In genomic region chr6:54847799-54848597, GRCh38 we compare ENCODE assay signal across 14 cellular contexts. TPM values are rescaled to one million over a fixed set of nuclear protein-coding genes. Genes with fewer than 3 reads are reported as not detected.
DNase-seq lines count a peak whose midpoint lies in the region; FAIRE-seq and TF ChIP-seq lines count a peak whose summit lies in the region.
"Had no signal": no experiment of that assay in that cellular context is flagged by ENCODE, and none has a peak within 500 bp of the region (broad histone marks: within the 10 kb centered on the region; RNA-seq: fewer than 3 reads in every experiment).

No MANE protein-coding gene starts in this region.

- TF ChIP-seq POLR2A in GM12892 (IDR thresholded peaks at IDR 0.05; ENCODE audit: low read depth, low read length), result no peak

- H3K18ac ChIP-seq in mesenchymal stem cell (ENCODE audit: low read depth in 1 of 2, low read length in 2 of 2), result no peak overlapping the region

- no peak overlapping the region for H2AFZ ChIP-seq in mesenchymal stem cell (ENCODE audit: low read depth, low read length)

- H3K4me2 ChIP-seq in mesenchymal stem cell (ENCODE audit: low read length, poor library complexity, severe bottlenecking), result no peak overlapping the region

- DNase-seq in A172 (ENCODE audit: low spot score), result peak; percentile 59
- peak; percentile 73 for DNase-seq in HT1080 (ENCODE audit: low read depth)
- peak; percentile 16 to 18 for DNase-seq in cardiac fibroblast (ENCODE audit: low read depth in 2 of 2)
- DNase-seq in mesenchymal stem cell, result peak; percentile 42
- no peak for DNase-seq in GM10266 (ENCODE audit: extremely low spot score)
- DNase-seq in COR-L47 (lab: John Stamatoyannopoulos, UW), result no peak
- DNase-seq in NCI-H187 (lab: John Stamatoyannopoulos, UW), result no peak
- no peak for DNase-seq in GM12892 (ENCODE audit: insufficient read length)
- DNase-seq: activated CD4-positive, alpha-beta memory T cell treated with anti-CD3 and anti-CD28 coated beads for 36 hours; activated naive CD8-positive, alpha-beta T cell treated with anti-CD3 and anti-CD28 coated beads, Interleukin-2, amount 50 U/mL, for 24 hours; foreskin melanocyte; NCI-H1694 had no signal

- no peak overlapping the region for H3K4me3 ChIP-seq in cardiac fibroblast (replicated peaks in 1 of 2; ENCODE audit: low read depth in 2 of 2, low read length in 2 of 2)
- H3K4me3 ChIP-seq in mesenchymal stem cell (ENCODE audit: insufficient read depth in 1 of 2, low read depth in 1 of 2, low read length in 2 of 2), result no peak overlapping the region

- H2BK12ac ChIP-seq in mesenchymal stem cell (ENCODE audit: low read length in 2 of 2), result no peak overlapping the region

- no peak overlapping the region for H4K91ac ChIP-seq in mesenchymal stem cell (ENCODE audit: low read length)

- H3K4me1 ChIP-seq in mesenchymal stem cell (ENCODE audit: control insufficient read depth, insufficient read depth, low read depth, low read length), result peaks cover 6% of the 10 kb centered on the region

- WGBS in mesenchymal stem cell, result 61% methylated on average over 6 of the region's 9 CpGs

- no peak for FAIRE-seq in GM12892 (lab: Jason Lieb, UNC)
- FAIRE-seq: urothelium cell line had no signal

- no peak overlapping the region for H3K14ac ChIP-seq in mesenchymal stem cell (ENCODE audit: low read length in 2 of 2)

- H2BK120ac ChIP-seq in mesenchymal stem cell (ENCODE audit: low read depth, low read length), result no peak overlapping the region

- H3K4ac ChIP-seq in mesenchymal stem cell (ENCODE audit: low read depth in 1 of 2, low read length in 2 of 2), result no peak overlapping the region

- H3K27me3 ChIP-seq in mesenchymal stem cell (ENCODE audit: control insufficient read depth in 1 of 2, insufficient read depth in 1 of 2, low read length in 2 of 2), result peaks cover 4 to 41% of the 10 kb centered on the region in 2 experiments

- H3K23ac ChIP-seq in mesenchymal stem cell (ENCODE audit: low read length in 2 of 2), result no peak overlapping the region

- no peak overlapping the region for H3K27ac ChIP-seq in mesenchymal stem cell (ENCODE audit: low read length, poor library complexity, severe bottlenecking)

- no peak overlapping the region for H2BK5ac ChIP-seq in mesenchymal stem cell (ENCODE audit: low read depth, low read length, poor library complexity, severe bottlenecking)

- no peaks in the 10 kb centered on the region for H3K36me3 ChIP-seq in mesenchymal stem cell (ENCODE audit: control insufficient read depth in 1 of 2, insufficient read depth in 2 of 2, low read depth in 1 of 2, low read length in 2 of 2)

- peaks cover 1% of the 10 kb centered on the region for H3K9me3 ChIP-seq in mesenchymal stem cell (ENCODE audit: control insufficient read depth, low read length)

- no peak overlapping the region for H2AK5ac ChIP-seq in mesenchymal stem cell (ENCODE audit: low read length, severe bottlenecking)

- no peak overlapping the region for H2BK15ac ChIP-seq in mesenchymal stem cell (ENCODE audit: low read depth, poor library complexity, severe bottlenecking)

- no peaks in the 10 kb centered on the region for H3K79me1 ChIP-seq in mesenchymal stem cell (replicated peaks; ENCODE audit: low read length, poor library complexity, severe bottlenecking)

- no peak for TF ChIP-seq CTCF in cardiac fibroblast (IDR thresholded peaks at IDR 0.05; ENCODE audit: low read depth, low read length)
- no peak for TF ChIP-seq CTCF in GM10266 (IDR thresholded peaks at IDR 0.05; ENCODE audit: control insufficient read depth, insufficient read depth, low read depth, missing control alignments)

- H4K8ac ChIP-seq in mesenchymal stem cell (ENCODE audit: low read length), result no peak overlapping the region

- H3K9ac ChIP-seq in mesenchymal stem cell (ENCODE audit: low read length), result no peak overlapping the region

RNA-seq across cellular contexts. Expression of gene FAM83B, which starts 1.4 kb away (rescaled TPM):
- total RNA-seq in A172 (2014; rRNA removed; shearing (Covaris generic)), result not detected in 2 replicates
- total RNA-seq in HT1080 (2014; rRNA removed; shearing (Covaris generic)), result not detected in 2 replicates
- polyA plus RNA-seq in HT1080 (2015; cell fraction: cytosol; rRNA removed), result not detected in 2 replicates
- polyA plus RNA-seq in HT1080 (2015; cell fraction: nucleus; rRNA removed), result 0.05 TPM in 1 of 2 replicates, not detected in the other
- polyA plus RNA-seq in mesenchymal stem cell (2013, experiment 1 of 2), result 0.04 TPM
- 0.04 TPM for polyA plus RNA-seq in mesenchymal stem cell (2013, experiment 2 of 2)
- not detected for polyA plus RNA-seq in GM12892 (2012; ENCODE audit: missing spikeins)
- total RNA-seq: activated CD4-positive, alpha-beta memory T cell treated with anti-CD3 and anti-CD28 coated beads for 36 hours; myocyte had no signal

Comparison
In these comparisons a context has a peak if more than half of its experiments do, and no peak if none do; other contexts are left out.
1. DNase-seq: peak in A172 (single experiment), HT1080 (single experiment), cardiac fibroblast (2 of 2) and mesenchymal stem cell (single experiment); none in GM10266 (single experiment), COR-L47 (single experiment), NCI-H187 (0 of 2) and GM12892 (single experiment).